In genomic region chr1:46134660-46135331, GRCh38 we compare ENCODE assay signal across 10 cellular contexts.
A peak's percentile ranks its signal among the peaks of the same experiment; 100 is the strongest.
DNase-seq lines count a peak whose midpoint lies in the region; ATAC-seq lines count a peak whose summit lies in the region.
"Had no signal": no experiment of that assay in that cellular context is flagged by ENCODE, and none has a peak within 500 bp of the region (broad histone marks: within the 10 kb centered on the region; RNA-seq: fewer than 3 reads in every experiment).

No MANE protein-coding gene starts in this region.

- no peaks in the 10 kb centered on the region for H3K9me3 Mint-ChIP-seq in stimulated activated naive B cell treated with anti-CD40 and anti-IgM and Interleukin-4, amounts not matched to agents 10 μg/mL and 1 μg/mL and 100 μg/mL, for 72 hours

- no peaks in the 10 kb centered on the region for H3K36me3 Mint-ChIP-seq in stimulated activated naive B cell treated with anti-CD40 and anti-IgM and Interleukin-4, amounts not matched to agents 10 μg/mL and 1 μg/mL and 100 μg/mL, for 72 hours
- H3K36me3 Mint-ChIP-seq: CD4-positive, CD25-positive, alpha-beta regulatory T cell had no signal

- peak; percentile 35 to 55 for ATAC-seq in stimulated activated naive B cell treated with anti-CD40 and anti-IgM and Interleukin-4, amounts not matched to agents 10 μg/mL and 1 μg/mL and 100 μg/mL, for 72 hours (replicated peaks)
- ATAC-seq in HG03139 (IDR thresholded peaks at IDR 0.05; ENCODE audit: unreplicated experiment): no peak

- peaks cover 8 to 19% of the 10 kb centered on the region in 2 donors for H3K27me3 Mint-ChIP-seq in stimulated activated naive B cell treated with anti-CD40 and anti-IgM and Interleukin-4, amounts not matched to agents 10 μg/mL and 1 μg/mL and 100 μg/mL, for 72 hours

- no peak overlapping the region for H3K4me3 Mint-ChIP-seq in stimulated activated naive B cell treated with anti-CD40 and anti-IgM and Interleukin-4, amounts not matched to agents 10 μg/mL and 1 μg/mL and 100 μg/mL, for 72 hours

- peak overlapping the region; percentile 80 for H3K27ac Mint-ChIP-seq in stimulated activated naive B cell treated with anti-CD40 and anti-IgM and Interleukin-4, amounts not matched to agents 10 μg/mL and 1 μg/mL and 100 μg/mL, for 72 hours

- H3K4me1 Mint-ChIP-seq in stimulated activated naive B cell treated with anti-CD40 and anti-IgM and Interleukin-4, amounts not matched to agents 10 μg/mL and 1 μg/mL and 100 μg/mL, for 72 hours: peaks cover 24 to 42% of the 10 kb centered on the region in 2 donors

- peak; percentile 40 for DNase-seq in SIG-M5 treated with dmso at 0.1 percent for 504 hours (lab: John Stamatoyannopoulos, UW; ENCODE audit: unreplicated experiment)
- DNase-seq in SIG-M5 (lab: John Stamatoyannopoulos, UW): no peak
- peak; percentile 85 to 92 for DNase-seq in NCI-H2081 (lab: John Stamatoyannopoulos, UW)
- peak; percentile 85 for DNase-seq in cerebellar cortex (ENCODE audit: low spot score)
- peak; percentile 31 for DNase-seq in stimulated activated naive B cell treated with anti-CD40 and anti-IgM and Interleukin-4, amounts not matched to agents 10 μg/mL and 1 μg/mL and 100 μg/mL, for 72 hours
- DNase-seq in activated gamma-delta T cell (lab: John Stamatoyannopoulos, UW): no peak
- DNase-seq in epidermal melanocyte (ENCODE audit: insufficient read length, low spot score): no peak
- DNase-seq: activated naive CD4-positive, alpha-beta T cell treated with anti-CD3 and anti-CD28 coated beads, Interleukin-2, amount 50 U/mL, for 16 hours; CD4-positive, CD25-positive, alpha-beta regulatory T cell had no signal

Comparison
In these comparisons a context has a peak if more than half of its experiments do, and no peak if none do; other contexts are left out.
1. DNase-seq: peak in SIG-M5 treated with dmso at 0.1 percent for 504 hours (single experiment), NCI-H2081 (2 of 2), cerebellar cortex (single experiment) and stimulated activated naive B cell treated with anti-CD40 and anti-IgM and Interleukin-4, amounts not matched to agents 10 μg/mL and 1 μg/mL and 100 μg/mL, for 72 hours (single experiment); none in SIG-M5 (single experiment), activated gamma-delta T cell (single experiment) and epidermal melanocyte (single experiment).